In genomic region chr10:26318672-26319071, GRCh38 we compare ENCODE assay signal across 19 cellular contexts.
"Had no signal": no experiment of that assay in that cellular context is flagged by ENCODE, and none has a peak within 500 bp of the region (broad histone marks: within the 10 kb centered on the region; RNA-seq: fewer than 3 reads in every experiment).

No MANE protein-coding gene starts in this region.

- H3K4me3 ChIP-seq: PC-9 had no signal

- ATAC-seq: activated CD8-positive, alpha-beta memory T cell treated with anti-CD3 and anti-CD28 coated beads, Interleukin-2, amount 10 ng/mL, durations not matched to agents 7 days and 5 days had no signal

- DNase-seq: activated CD4-positive, alpha-beta T cell treated with anti-CD3 and anti-CD28 coated beads for 48 hours; activated CD4-positive, alpha-beta T cell treated with anti-CD3 and anti-CD28 coated beads, Interleukin-2, amount 50 U/mL, for 48 hours; activated CD4-positive, CD25-positive, alpha-beta regulatory T cell treated with anti-CD3 and anti-CD28 coated beads, Interleukin-2, amount 50 U/mL, for 72 hours; activated CD8-positive, alpha-beta memory T cell treated with anti-CD3 and anti-CD28 coated beads, Interleukin-2, amount 10 ng/mL, durations not matched to agents 7 days and 5 days; activated effector memory CD4-positive, alpha-beta T cell treated with Interleukin-2 at 50 U/mL for 16 hours; activated naive CD4-positive, alpha-beta T cell; activated T-cell treated with anti-CD3 and anti-CD28 coated beads, Interleukin-2, amount 50 U/mL, for 24 hours; aorta; central memory CD4-positive, alpha-beta T cell; KG1; NCI-H1930; NCI-H2107; NCI-H2171 treated with DMSO at 0.1 percent for 48 hours; NCI-H226; NCI-H510A; NCI-H526 treated with DMSO at 0.1 percent for 48 hours; PC-9; SHP77 treated with DMSO at 0.1 percent for 48 hours had no signal

- H3K4me2 ChIP-seq: PC-9 had no signal

- H2AFZ ChIP-seq: PC-9 had no signal

- H3K27ac ChIP-seq: PC-9 had no signal

- FAIRE-seq: bronchial epithelial cell had no signal
